Comparison of ENCODE assay signal across 10 cellular contexts in genomic region chr4:186765673-186766546, GRCh38. TPM values are rescaled to one million over a fixed set of nuclear protein-coding genes. Genes with fewer than 3 reads are reported as not detected.
DNase-seq lines count a peak whose midpoint lies in the region; ATAC-seq and TF ChIP-seq lines count a peak whose summit lies in the region.
"Had no signal": no experiment of that assay in that cellular context is flagged by ENCODE, and none has a peak within 500 bp of the region (broad histone marks: within the 10 kb centered on the region; RNA-seq: fewer than 3 reads in every experiment).

No MANE protein-coding gene starts in this region.

- no peak overlapping the region for H3K4me3 ChIP-seq in breast epithelium
- H3K4me3 ChIP-seq in tibial nerve = no peak overlapping the region

- ATAC-seq in natural killer cell treated with Interleukin-12 subunit alpha and Interleukin-12 subunit beta and Interleukin-15 and Interleukin-18, amount 100 ng/mL, for 72 hours = no peak

- in situ Hi-C loops in Caki2 (cut with HindIII; ENCODE audit: low pct_unique_long_range_greater_than_20kb, low sequenced_read_pairs) = no loop called here

- no peak for TF ChIP-seq CTCF in breast epithelium (IDR thresholded peaks at IDR 0.05)
- TF ChIP-seq CTCF in tibial nerve (IDR thresholded peaks at IDR 0.05) = no peak

- TF ChIP-seq EP300 in tibial nerve (IDR thresholded peaks at IDR 0.05) = no peak

- no peaks in the 10 kb centered on the region for H3K4me1 ChIP-seq in breast epithelium
- H3K4me1 ChIP-seq in tibial nerve = peaks cover 0 to 4% (median 0%) of the 10 kb centered on the region in 4 donors

- H3K36me3 ChIP-seq in breast epithelium (no peaks in the 10 kb centered on the region), tibial nerve (no peaks in the 10 kb centered on the region)

- TF ChIP-seq POLR2A in breast epithelium (IDR thresholded peaks at IDR 0.05) (no peak), tibial nerve (IDR thresholded peaks at IDR 0.05) (no peak)

- H3K27ac Mint-ChIP-seq in natural killer cell treated with Interleukin-12 subunit alpha and Interleukin-12 subunit beta and Interleukin-15 and Interleukin-18, amount 100 ng/mL, for 72 hours = no peak overlapping the region

- 69 to 70% methylated on average over 18 of the region's 18 CpGs for WGBS in tibial nerve, 2 donors

- H3K27ac ChIP-seq in breast epithelium (peak overlapping the region; percentile 51 to 73), tibial nerve (peak overlapping the region in 1 of 4 donors; percentile 53)

- POLR2A ChIA-PET in HEK293T (lab: Yijun Ruan, JAX) = no interaction called here

- no peaks in the 10 kb centered on the region for H3K4me1 Mint-ChIP-seq in natural killer cell treated with Interleukin-12 subunit alpha and Interleukin-12 subunit beta and Interleukin-15 and Interleukin-18, amount 100 ng/mL, for 72 hours (ENCODE audit: low read depth in 2 of 2)

- H3K36me3 Mint-ChIP-seq in natural killer cell treated with Interleukin-12 subunit alpha and Interleukin-12 subunit beta and Interleukin-15 and Interleukin-18, amount 100 ng/mL, for 72 hours = no peaks in the 10 kb centered on the region

- intact Hi-C loops in breast epithelium (cut with DNase I; ENCODE audit: low total_unique reads) = no loop called here

- peak; percentile 94 for DNase-seq in Caki2 (ENCODE audit: low read depth)
- DNase-seq in NCI-H2107 treated with DMSO at 0.1 percent for 48 hours (lab: John Stamatoyannopoulos, UW; ENCODE audit: unreplicated experiment) = peak; percentile 4
- no peak for DNase-seq in breast epithelium (ENCODE audit: low spot score in 2 of 2)
- peak; percentile 80 for DNase-seq in mucosa of gallbladder (ENCODE audit: low spot score)
- DNase-seq in HEK293T (ENCODE audit: extremely low spot score) = no peak
- no peak for DNase-seq in natural killer cell treated with Interleukin-12 subunit alpha and Interleukin-12 subunit beta and Interleukin-15 and Interleukin-18, amount 100 ng/mL, for 72 hours (ENCODE audit: low spot score)
- DNase-seq in tibial nerve (ENCODE audit: low spot score in 2 of 2) = no peak
- DNase-seq in NCI-H2196 treated with DMSO at 0.1 percent for 48 hours (lab: John Stamatoyannopoulos, UW; ENCODE audit: unreplicated experiment) = no peak
- DNase-seq: NCI-H510A treated with DMSO at 0.1 percent for 48 hours had no signal

- H3K27me3 ChIP-seq in breast epithelium (no peaks in the 10 kb centered on the region), tibial nerve (no peaks in the 10 kb centered on the region)

- no peaks in the 10 kb centered on the region for H3K9me3 ChIP-seq in breast epithelium
- no peaks in the 10 kb centered on the region for H3K9me3 ChIP-seq in tibial nerve

- no peaks in the 10 kb centered on the region for H3K27me3 Mint-ChIP-seq in natural killer cell treated with Interleukin-12 subunit alpha and Interleukin-12 subunit beta and Interleukin-15 and Interleukin-18, amount 100 ng/mL, for 72 hours

- peaks cover 2% of the 10 kb centered on the region for H3K9me3 Mint-ChIP-seq in natural killer cell treated with Interleukin-12 subunit alpha and Interleukin-12 subunit beta and Interleukin-15 and Interleukin-18, amount 100 ng/mL, for 72 hours
- H3K9me3 Mint-ChIP-seq: neural crest cell had no signal

- H3K4me3 Mint-ChIP-seq in natural killer cell treated with Interleukin-12 subunit alpha and Interleukin-12 subunit beta and Interleukin-15 and Interleukin-18, amount 100 ng/mL, for 72 hours = no peak overlapping the region
- H3K4me3 Mint-ChIP-seq: neural crest cell had no signal

- CTCF ChIA-PET in HEK293T (lab: Yijun Ruan, JAX) = interaction anchor here (0.5 kb wide), 1 partner anchor 32 kb away, joined by 3 read pairs; no protein-coding TSS in a partner anchor

TF ChIP-seq in HEK293T, 16 proteins besides CTCF, POLR2A, EP300 and RAD21:
- no peak for TF ChIP-seq NFRKB (IDR thresholded peaks at IDR 0.05)
- TF ChIP-seq FOXM1 (IDR thresholded peaks at IDR 0.05; ENCODE audit: borderline replicate concordance) = no peak
- TF ChIP-seq ZNF384 (IDR thresholded peaks at IDR 0.05) = no peak
- no peak for TF ChIP-seq CTBP1 (IDR thresholded peaks at IDR 0.05; ENCODE audit: borderline replicate concordance)
- TF ChIP-seq HDGF (IDR thresholded peaks at IDR 0.05; ENCODE audit: borderline replicate concordance) = no peak
- no peak for TF ChIP-seq SUZ12 (IDR thresholded peaks at IDR 0.05)
- no peak for TF ChIP-seq ELF4 (IDR thresholded peaks at IDR 0.05)
- TF ChIP-seq L3MBTL2 (conservative IDR thresholded peaks at IDR 0.05) = no peak
- TF ChIP-seq TARDBP (IDR thresholded peaks at IDR 0.05) = no peak
- no peak for TF ChIP-seq LEF1 (IDR thresholded peaks at IDR 0.05; ENCODE audit: borderline replicate concordance)
- TF ChIP-seq, protein P1, sequence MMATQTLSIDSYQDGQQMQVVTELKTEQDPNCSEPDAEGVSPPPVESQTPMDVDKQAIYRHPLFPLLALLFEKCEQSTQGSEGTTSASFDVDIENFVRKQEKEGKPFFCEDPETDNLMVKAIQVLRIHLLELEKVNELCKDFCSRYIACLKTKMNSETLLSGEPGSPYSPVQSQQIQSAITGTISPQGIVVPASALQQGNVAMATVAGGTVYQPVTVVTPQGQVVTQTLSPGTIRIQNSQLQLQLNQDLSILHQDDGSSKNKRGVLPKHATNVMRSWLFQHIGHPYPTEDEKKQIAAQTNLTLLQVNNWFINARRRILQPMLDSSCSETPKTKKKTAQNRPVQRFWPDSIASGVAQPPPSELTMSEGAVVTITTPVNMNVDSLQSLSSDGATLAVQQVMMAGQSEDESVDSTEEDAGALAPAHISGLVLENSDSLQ (IDR thresholded peaks at IDR 0.05) = no peak

RNA-seq across cellular contexts. Expression of gene FAT1, which starts 42.3 kb away (rescaled TPM):
- total RNA-seq in Caki2 (2014; rRNA removed; shearing (Covaris generic); ENCODE audit: low replicate concordance) = 107 and 110 TPM in 2 replicates
- total RNA-seq in breast epithelium (100 to 1,000 TPM in 1 of 3 donors, 10 to 100 TPM in 2; 54.2 to 125 (median 87.2) TPM), mucosa of gallbladder (172 TPM), tibial nerve (100 to 1,000 TPM in 1 of 4 donors, 10 to 100 TPM in 3; 85.2 to 119 (median 91.6) TPM)
- not detected for total RNA-seq in natural killer cell treated with Interleukin-12 subunit alpha and Interleukin-12 subunit beta and Interleukin-15 and Interleukin-18, amount 100 ng/mL, for 72 hours

Comparison
In these comparisons a context has a peak if more than half of its experiments do, and no peak if none do; other contexts are left out.
1. DNase-seq: peak in Caki2 (single experiment), NCI-H2107 treated with DMSO at 0.1 percent for 48 hours (single experiment) and mucosa of gallbladder (single experiment); none in breast epithelium (0 of 2), HEK293T (single experiment), natural killer cell treated with Interleukin-12 subunit alpha and Interleukin-12 subunit beta and Interleukin-15 and Interleukin-18, amount 100 ng/mL, for 72 hours (single experiment), tibial nerve (0 of 2) and NCI-H2196 treated with DMSO at 0.1 percent for 48 hours (single experiment).
2. RNA of gene FAT1, which starts 42.3 kb away (total RNA-seq): 172 TPM in mucosa of gallbladder (single experiment), 107 to 110 TPM in Caki2, 85.2 to 119 TPM in tibial nerve and 54.2 to 125 TPM in breast epithelium; not detected in natural killer cell treated with Interleukin-12 subunit alpha and Interleukin-12 subunit beta and Interleukin-15 and Interleukin-18, amount 100 ng/mL, for 72 hours; every median in the first group is over 10 times any median in the second.